Comparison of ENCODE assay signal across 8 cellular contexts in the genomic region with DNA sequence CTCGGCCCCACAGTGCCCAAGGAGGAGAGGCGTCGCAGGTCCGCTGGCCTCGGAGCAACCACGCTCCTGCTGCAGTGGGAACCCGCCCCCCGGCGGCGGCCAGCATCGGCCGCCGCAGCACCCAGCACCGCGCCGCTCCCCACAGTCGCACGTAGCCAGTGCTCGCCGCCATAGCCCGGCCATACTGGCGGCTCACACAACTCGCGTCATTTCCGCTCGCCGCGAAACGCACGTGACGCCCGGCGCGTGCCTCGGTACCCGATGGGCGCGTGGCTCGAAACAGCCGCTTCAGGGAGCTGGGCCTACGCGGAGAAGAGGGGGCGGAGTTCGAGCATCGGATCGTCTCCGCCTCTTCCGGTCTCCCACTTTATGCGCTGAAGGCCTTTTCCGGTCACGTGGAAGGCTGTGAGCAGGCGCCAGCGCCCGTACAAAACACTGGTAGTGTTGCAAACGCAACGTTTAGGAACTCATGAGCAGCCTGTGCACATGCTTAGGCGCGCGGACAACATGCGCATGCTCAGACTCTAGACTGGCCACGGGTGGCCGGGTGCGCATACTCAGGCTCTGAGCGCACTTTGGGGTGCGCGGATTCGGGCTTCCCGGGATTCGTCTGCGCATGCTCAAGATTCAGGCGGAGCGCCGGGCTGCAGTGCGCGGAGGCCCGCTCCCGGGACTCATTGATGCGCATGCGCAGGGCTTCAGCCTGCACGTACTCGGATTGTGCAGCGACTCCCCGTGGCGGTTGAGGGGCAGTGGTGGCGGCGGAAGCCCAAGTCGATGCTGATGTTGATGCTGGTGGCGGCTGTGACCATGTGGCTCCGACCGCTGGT. TPM values are rescaled to one million over a fixed set of nuclear protein-coding genes. Genes with fewer than 3 reads are reported as not detected.
A peak's percentile ranks its signal among the peaks of the same experiment; 100 is the strongest.
DNase-seq lines count a peak whose midpoint lies in the region; ATAC-seq and TF ChIP-seq lines count a peak whose summit lies in the region.

Gene CATSPERD (plus strand): TSS at position 677 of the 830 bp plus-strand sequence. CDS start 101 bp downstream, at position 778.
Gene LONP1 (minus strand): TSS at position 186 of the 830 bp plus-strand sequence. CDS start 14 bp downstream, at position 172.

- H3K27ac Mint-ChIP-seq in CD8-positive, alpha-beta T cell = peak within 1 kb of the TSS; percentile 96
- peak within 1 kb of the TSS; percentile 96 for H3K27ac Mint-ChIP-seq in activated CD4-positive, alpha-beta memory T cell treated with anti-CD3 and anti-CD28 coated beads, Interleukin-2, amount 10 ng/mL, durations not matched to agents 7 days and 5 days

- peak; percentile 92 to 99 (median 97) for DNase-seq in CD8-positive, alpha-beta T cell
- DNase-seq in NCI-H82 (lab: John Stamatoyannopoulos, UW) (peak; percentile 99), lower leg skin (ENCODE audit: low spot score in 2 of 2) (peak; percentile 97 to 99)
- peak; percentile 99 for DNase-seq in activated CD4-positive, alpha-beta memory T cell treated with anti-CD3 and anti-CD28 coated beads, Interleukin-2, amount 10 ng/mL, durations not matched to agents 7 days and 5 days
- peak; percentile 97 for DNase-seq in stimulated activated CD4-positive, alpha-beta T cell treated with anti-CD3 and anti-CD28 coated beads, Interleukin-4, amount 100 ng/mL, for 48 hours (ENCODE audit: low read depth in 2 of 2)

- ATAC-seq in CD8-positive, alpha-beta T cell = peak; percentile 86
- peak; percentile 82 for ATAC-seq in GM19438 (IDR thresholded peaks at IDR 0.05; ENCODE audit: low read depth, unreplicated experiment)
- ATAC-seq in HG03575 (IDR thresholded peaks at IDR 0.05; ENCODE audit: extremely low read depth, insufficient number of reproducible peaks, low FRiP score, unreplicated experiment) = peak; percentile 61

- peak in 1 of 2 donors; percentile 70 for TF ChIP-seq POLR2A in lower leg skin (IDR thresholded peaks at IDR 0.05)

- peaks cover 23% of the 10 kb centered on the region for H3K4me1 ChIP-seq in CD8-positive, alpha-beta T cell (ENCODE audit: insufficient read depth, low read length)
- peaks cover 18 to 19% of the 10 kb centered on the region in 2 donors for H3K4me1 ChIP-seq in duodenal mucosa (ENCODE audit: control insufficient read depth in 1 of 2, insufficient read depth in 2 of 2, low read length in 2 of 2)

- no peaks in the 10 kb centered on the region for H3K27me3 Mint-ChIP-seq in CD8-positive, alpha-beta T cell (ENCODE audit: low read depth)
- peaks cover 4% of the 10 kb centered on the region for H3K27me3 Mint-ChIP-seq in activated CD4-positive, alpha-beta memory T cell treated with anti-CD3 and anti-CD28 coated beads, Interleukin-2, amount 10 ng/mL, durations not matched to agents 7 days and 5 days

- peak within 1 kb of the TSS; percentile 94 for H3K4me3 ChIP-seq in CD8-positive, alpha-beta T cell (ENCODE audit: low read depth, low read length)
- H3K4me3 ChIP-seq in duodenal mucosa (ENCODE audit: low read depth in 1 of 2, low read length in 2 of 2) (peak within 1 kb of the TSS; percentile 69 to 91), lower leg skin (ENCODE audit: low read depth, poor library complexity, severe bottlenecking) (peak within 1 kb of the TSS; percentile 99)

- peaks cover 29% of the 10 kb centered on the region for H3K4me1 Mint-ChIP-seq in CD8-positive, alpha-beta T cell (ENCODE audit: low read depth)
- H3K4me1 Mint-ChIP-seq in activated CD4-positive, alpha-beta memory T cell treated with anti-CD3 and anti-CD28 coated beads, Interleukin-2, amount 10 ng/mL, durations not matched to agents 7 days and 5 days = peaks cover 34% of the 10 kb centered on the region

- POLR2A ChIA-PET in CD8-positive, alpha-beta T cell (lab: Charles Lee) = interaction anchor here (1.0 to 3.7 kb wide), 12 partner anchors 9 to 98 kb away, joined by 3 to 27 read pairs (median 5); partner anchors contain the start of genes DUS3L, RPL36, SAFB and SAFB2
- POLR2A ChIA-PET in activated CD4-positive, alpha-beta memory T cell treated with anti-CD3 and anti-CD28 coated beads, Interleukin-2, amount 10 ng/mL, durations not matched to agents 7 days and 5 days (lab: Charles Lee) = interaction anchor here (0.7 to 5.7 kb wide), 15 partner anchors 8 to 752 kb away, joined by 3 to 109 read pairs (median 5); partner anchors contain the start of genes DUS3L, KDM4B, NDUFA11 and RPL36

- no peaks in the 10 kb centered on the region for H3K27me3 ChIP-seq in CD8-positive, alpha-beta T cell (ENCODE audit: insufficient read depth, low read length)
- H3K27me3 ChIP-seq in duodenal mucosa (ENCODE audit: control insufficient read depth in 1 of 2, insufficient read depth in 2 of 2, low read length in 2 of 2) = no peaks in the 10 kb centered on the region

- peak within 1 kb of the TSS; percentile 96 for H3K27ac ChIP-seq in CD8-positive, alpha-beta T cell (ENCODE audit: low read depth, low read length)
- peak within 1 kb of the TSS; percentile 72 for H3K27ac ChIP-seq in duodenal mucosa (ENCODE audit: low read depth, low read length)

- H3K9me3 Mint-ChIP-seq in CD8-positive, alpha-beta T cell = no peaks in the 10 kb centered on the region
- H3K9me3 Mint-ChIP-seq in activated CD4-positive, alpha-beta memory T cell treated with anti-CD3 and anti-CD28 coated beads, Interleukin-2, amount 10 ng/mL, durations not matched to agents 7 days and 5 days = no peaks in the 10 kb centered on the region

- H3K36me3 Mint-ChIP-seq in CD8-positive, alpha-beta T cell = peaks cover 12% of the 10 kb centered on the region
- peaks cover 22% of the 10 kb centered on the region for H3K36me3 Mint-ChIP-seq in activated CD4-positive, alpha-beta memory T cell treated with anti-CD3 and anti-CD28 coated beads, Interleukin-2, amount 10 ng/mL, durations not matched to agents 7 days and 5 days (ENCODE audit: low read depth)

- intact Hi-C loops in CD8-positive, alpha-beta T cell (cut with DNase I, micrococcal nuclease) = loop anchor here (1.0 to 5.0 kb wide), 7 partner anchors 30 to 562 kb away; partner anchors contain the start of genes MICOS13 (in 2 of the 2), RPL36 (in 2 of the 2), DUS3L (in 1 of the 2) and RANBP3 (in 1 of the 2)
- intact Hi-C loops in lower leg skin (cut with DNase I; ENCODE audit: low total_unique reads) = no loop called here

- peak; percentile 89 for TF ChIP-seq CTCF in CD8-positive, alpha-beta T cell (IDR thresholded peaks at IDR 0.05)
- peak in 1 of 3 donors; percentile 98 for TF ChIP-seq CTCF in lower leg skin (IDR thresholded peaks at IDR 0.05)

- CTCF ChIA-PET in CD8-positive, alpha-beta T cell (lab: Charles Lee) = interaction anchor here (0.6 to 2.4 kb wide), 6 partner anchors 9 to 98 kb away, joined by 3 to 20 read pairs (median 4); partner anchors contain the start of genes RPL36, SAFB and SAFB2
- CTCF ChIA-PET in activated CD4-positive, alpha-beta memory T cell treated with anti-CD3 and anti-CD28 coated beads, Interleukin-2, amount 10 ng/mL, durations not matched to agents 7 days and 5 days (lab: Charles Lee) = interaction anchor here (0.5 to 4.7 kb wide), 17 partner anchors 11 to 929 kb away, joined by 3 to 76 read pairs (median 4); partner anchors contain the start of genes DUS3L, FEM1A, NDUFA11 and NRTN

- H3K9ac ChIP-seq in duodenal mucosa (ENCODE audit: low read depth in 1 of 2, low read length in 2 of 2) = peak within 1 kb of the TSS; percentile 68 to 82

- H3K36me3 ChIP-seq in CD8-positive, alpha-beta T cell (ENCODE audit: insufficient read depth, low read length) = peaks cover 4% of the 10 kb centered on the region
- H3K36me3 ChIP-seq in duodenal mucosa (ENCODE audit: control insufficient read depth in 1 of 2, insufficient read depth in 2 of 2, low read length in 2 of 2) = no peaks in the 10 kb centered on the region

- no peaks in the 10 kb centered on the region for H3K9me3 ChIP-seq in CD8-positive, alpha-beta T cell (ENCODE audit: low read length)
- H3K9me3 ChIP-seq in duodenal mucosa (ENCODE audit: control insufficient read depth in 1 of 2, low read length in 2 of 2) = no peaks in the 10 kb centered on the region

- peak within 1 kb of the TSS; percentile 92 for H3K4me3 Mint-ChIP-seq in CD8-positive, alpha-beta T cell
- peak within 1 kb of the TSS; percentile 86 for H3K4me3 Mint-ChIP-seq in activated CD4-positive, alpha-beta memory T cell treated with anti-CD3 and anti-CD28 coated beads, Interleukin-2, amount 10 ng/mL, durations not matched to agents 7 days and 5 days

- WGBS in lower leg skin, 2 donors = 1% methylated on average over 54 to 60 of the region's 90 CpGs

RNA-seq across cellular contexts. Expression of gene CATSPERD, which starts in this region (rescaled TPM):
- not detected for total RNA-seq in CD8-positive, alpha-beta T cell
- total RNA-seq in activated CD4-positive, alpha-beta memory T cell treated with anti-CD3 and anti-CD28 coated beads, Interleukin-2, amount 10 ng/mL, durations not matched to agents 7 days and 5 days = not detected
- not detected for total RNA-seq in lower leg skin

RNA-seq across cellular contexts. Expression of gene LONP1, which starts in this region (rescaled TPM):
- 100 to 1,000 TPM in 1 of 2 experiments, 10 to 100 TPM in 1; 90.6 to 109 TPM for total RNA-seq in CD8-positive, alpha-beta T cell
- total RNA-seq in activated CD4-positive, alpha-beta memory T cell treated with anti-CD3 and anti-CD28 coated beads, Interleukin-2, amount 10 ng/mL, durations not matched to agents 7 days and 5 days = 100 to 1,000 TPM in 1 of 2 experiments, 10 to 100 TPM in 1; 98.7 to 106 TPM
- total RNA-seq in lower leg skin = 10 to 100 TPM; 40.9 to 81.7 (median 61.2) TPM

Comparison
In these comparisons a context has a peak if more than half of its experiments do, and no peak if none do; other contexts are left out.
1. Peak in every context shown above with its lines: DNase-seq, ATAC-seq, H3K4me3 ChIP-seq and H3K27ac ChIP-seq.